In the genomic region with DNA sequence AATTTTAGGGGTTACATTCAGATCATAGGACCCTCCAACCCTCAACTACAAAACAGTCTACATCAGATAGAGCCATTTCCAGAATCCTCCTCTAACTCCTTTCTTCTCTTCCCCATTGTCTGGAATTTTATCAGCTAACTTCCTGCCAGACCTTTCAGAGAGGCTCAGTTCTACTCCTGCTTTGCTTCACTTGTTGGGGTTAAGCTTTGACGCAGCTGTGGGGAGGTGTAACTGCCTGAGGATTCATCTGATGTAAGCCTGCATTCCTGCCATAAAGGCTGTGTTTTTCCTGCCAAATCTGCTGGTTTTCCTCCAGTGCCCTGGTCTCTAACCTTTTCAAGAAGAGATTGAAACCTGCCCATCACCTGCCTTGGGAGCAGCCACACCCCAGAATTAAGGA, we compare ENCODE assay signal across 25 cellular contexts. TPM values are rescaled to one million over a fixed set of nuclear protein-coding genes. Genes with fewer than 3 reads are reported as not detected.
DNase-seq lines count a peak whose midpoint lies in the region; ATAC-seq and TF ChIP-seq lines count a peak whose summit lies in the region.
"Had no signal": no experiment of that assay in that cellular context is flagged by ENCODE, and none has a peak within 500 bp of the region (broad histone marks: within the 10 kb centered on the region; RNA-seq: fewer than 3 reads in every experiment).

No MANE protein-coding gene starts in this region.

- H2BK12ac ChIP-seq in trophoblast cell (ENCODE audit: low read length) = no peak overlapping the region

- H3K9ac ChIP-seq in trophoblast cell (ENCODE audit: low read length) = no peak overlapping the region
- H3K9ac ChIP-seq: BLaER1 treated with 17β-estradiol and CSF1 and Interleukin-3, amounts not matched to agents 10 nM and 100 nM; GM23248 had no signal

- H3K27ac ChIP-seq in RWPE2 (ENCODE audit: poor library complexity, severe bottlenecking) (no peak overlapping the region), trophoblast cell (ENCODE audit: low read depth, low read length) (peak overlapping the region; percentile 98), psoas muscle (no peak overlapping the region)
- H3K27ac ChIP-seq: BLaER1 treated with 17β-estradiol and CSF1 and Interleukin-3, amounts not matched to agents 10 nM and 100 nM; GM23248; RWPE1; SK-N-MC had no signal

- H3K36me3 ChIP-seq in RWPE2 (ENCODE audit: low read depth) = no peaks in the 10 kb centered on the region
- no peaks in the 10 kb centered on the region for H3K36me3 ChIP-seq in trophoblast cell (ENCODE audit: control insufficient read depth in 1 of 2, insufficient read depth in 2 of 2, low read length in 2 of 2)
- H3K36me3 ChIP-seq in BE2C = no peaks in the 10 kb centered on the region
- no peaks in the 10 kb centered on the region for H3K36me3 ChIP-seq in psoas muscle (ENCODE audit: insufficient read depth in 1 of 2, low read depth in 1 of 2)
- H3K36me3 ChIP-seq: BLaER1 treated with 17β-estradiol and CSF1 and Interleukin-3, amounts not matched to agents 10 nM and 100 nM had no signal

- no peaks in the 10 kb centered on the region for H3K27me3 Mint-ChIP-seq in activated T-cell treated with anti-CD3 and anti-CD28 coated beads, Interleukin-2, amount 50 U/mL, for 72 hours (ENCODE audit: low read depth)

- no peaks in the 10 kb centered on the region for H3K4me1 Mint-ChIP-seq in activated T-cell treated with anti-CD3 and anti-CD28 coated beads, Interleukin-2, amount 50 U/mL, for 72 hours (ENCODE audit: low read depth)

- H3K4me1 ChIP-seq in RWPE2 (ENCODE audit: insufficient read depth, poor library complexity, severe bottlenecking) (no peaks in the 10 kb centered on the region), trophoblast cell (ENCODE audit: control insufficient read depth in 1 of 2, insufficient read depth in 2 of 2, low read length in 2 of 2) (peaks cover 16 to 28% of the 10 kb centered on the region in 2 experiments), BE2C (no peaks in the 10 kb centered on the region), psoas muscle (no peaks in the 10 kb centered on the region)
- H3K4me1 ChIP-seq: BLaER1 treated with 17β-estradiol and CSF1 and Interleukin-3, amounts not matched to agents 10 nM and 100 nM had no signal

- peaks cover 0 to 1% of the 10 kb centered on the region in 2 donors for H3K36me3 Mint-ChIP-seq in activated T-cell treated with anti-CD3 and anti-CD28 coated beads, Interleukin-2, amount 50 U/mL, for 72 hours (ENCODE audit: insufficient read depth in 2 of 2)

- no peaks in the 10 kb centered on the region for H3K9me3 ChIP-seq in RWPE2 (ENCODE audit: severe bottlenecking)
- peaks cover 5% of the 10 kb centered on the region for H3K9me3 ChIP-seq in trophoblast cell (ENCODE audit: insufficient read depth, low read depth, low read length)
- H3K9me3 ChIP-seq in BE2C = no peaks in the 10 kb centered on the region
- no peaks in the 10 kb centered on the region for H3K9me3 ChIP-seq in psoas muscle

- no peak overlapping the region for H4K8ac ChIP-seq in trophoblast cell (ENCODE audit: low read depth, low read length)

- H2AFZ ChIP-seq in trophoblast cell (ENCODE audit: insufficient read depth, low read length, poor library complexity) = no peak overlapping the region
- H2AFZ ChIP-seq: GM23248 had no signal

- peak; percentile 9 for DNase-seq in EL
- DNase-seq in RWPE2 (ENCODE audit: low spot score) = peak; percentile 3
- peak; percentile 25 for DNase-seq in fibroblast of the aortic adventitia (ENCODE audit: low read depth)
- no peak for DNase-seq in trophoblast cell
- no peak for DNase-seq in BE2C
- no peak for DNase-seq in activated T-cell treated with anti-CD3 and anti-CD28 coated beads, Interleukin-2, amount 50 U/mL, for 72 hours
- no peak for DNase-seq in hippocampal formation (lab: John Stamatoyannopoulos, UW)
- DNase-seq in psoas muscle = no peak
- DNase-seq: CD4-positive, alpha-beta T cell; DMS53; GF-D8; GM23248; H7; KG1; MM.1S; NCI-H1417; NCI-H1694; NCI-H2029 treated with DMSO at 0.1 percent for 48 hours; NCI-H526 treated with DMSO at 0.1 percent for 48 hours; SHP77 treated with DMSO at 0.1 percent for 48 hours had no signal

- H3K79me1 ChIP-seq in trophoblast cell (ENCODE audit: low read length) = peaks cover 30% of the 10 kb centered on the region

- H4K12ac ChIP-seq in trophoblast cell (ENCODE audit: low read depth, low read length) = no peak overlapping the region

- H3K27me3 ChIP-seq in RWPE2 (ENCODE audit: insufficient read depth, poor library complexity, severe bottlenecking) (no peaks in the 10 kb centered on the region), trophoblast cell (ENCODE audit: insufficient read depth, low read length) (no peaks in the 10 kb centered on the region), BE2C (no peaks in the 10 kb centered on the region), psoas muscle (ENCODE audit: insufficient read depth in 3 of 3, low read length in 2 of 3) (no peaks in the 10 kb centered on the region)
- H3K27me3 ChIP-seq: BLaER1 treated with 17β-estradiol and CSF1 and Interleukin-3, amounts not matched to agents 10 nM and 100 nM had no signal

- H3K4me3 ChIP-seq in RWPE2 (ENCODE audit: severe bottlenecking) (no peak overlapping the region), fibroblast of the aortic adventitia (ENCODE audit: low read depth, low read length) (no peak overlapping the region), trophoblast cell (ENCODE audit: low read depth, low read length) (no peak overlapping the region), BE2C (ENCODE audit: low read depth, low read length) (no peak overlapping the region), psoas muscle (no peak overlapping the region)
- H3K4me3 ChIP-seq: BLaER1 treated with 17β-estradiol and CSF1 and Interleukin-3, amounts not matched to agents 10 nM and 100 nM; GM23248; SK-N-MC had no signal

- no peak overlapping the region for H3K4me3 Mint-ChIP-seq in activated T-cell treated with anti-CD3 and anti-CD28 coated beads, Interleukin-2, amount 50 U/mL, for 72 hours
- H3K4me3 Mint-ChIP-seq: CD4-positive, alpha-beta T cell had no signal

- H3K27ac Mint-ChIP-seq in activated T-cell treated with anti-CD3 and anti-CD28 coated beads, Interleukin-2, amount 50 U/mL, for 72 hours = no peak overlapping the region
- H3K27ac Mint-ChIP-seq: CD4-positive, alpha-beta T cell had no signal

- peak overlapping the region; percentile 81 for H2BK120ac ChIP-seq in trophoblast cell (ENCODE audit: insufficient read depth, low read length, poor library complexity)

- TF ChIP-seq CTCF in RWPE2 (IDR thresholded peaks at IDR 0.05; ENCODE audit: poor library complexity, severe bottlenecking) (no peak), fibroblast of the aortic adventitia (IDR thresholded peaks at IDR 0.05; ENCODE audit: insufficient read depth, low read length) (no peak), BE2C (IDR thresholded peaks at IDR 0.05; ENCODE audit: low read depth, low read length) (no peak), psoas muscle (IDR thresholded peaks at IDR 0.05) (no peak)

- H3K18ac ChIP-seq in trophoblast cell (ENCODE audit: low read length) = no peak overlapping the region

- no peak overlapping the region for H3K4ac ChIP-seq in trophoblast cell (ENCODE audit: low read depth, low read length)

- no peak overlapping the region for H3K23ac ChIP-seq in trophoblast cell (ENCODE audit: low read length)

- WGBS in trophoblast cell (ENCODE audit: extremely low coverage, insufficient coverage, insufficient read length) = no CpG with 5 or more reads among the region's 1 CpG
- WGBS in psoas muscle, 3 donors = 61 to 67% (median 63%) methylated on average over 1 of the region's 1 CpG

- peaks cover 2% of the 10 kb centered on the region for H3K79me2 ChIP-seq in trophoblast cell (ENCODE audit: control insufficient read depth, insufficient read depth, low read length, poor library complexity)

- no peak overlapping the region for H4K91ac ChIP-seq in trophoblast cell (ENCODE audit: low read depth, low read length)

- no peak overlapping the region for H3K14ac ChIP-seq in trophoblast cell (ENCODE audit: low read length)

- peaks cover 2 to 4% of the 10 kb centered on the region in 2 donors for H3K9me3 Mint-ChIP-seq in activated T-cell treated with anti-CD3 and anti-CD28 coated beads, Interleukin-2, amount 50 U/mL, for 72 hours
- H3K9me3 Mint-ChIP-seq: CD4-positive, alpha-beta T cell had no signal

- H3K4me2 ChIP-seq in trophoblast cell (ENCODE audit: low read length) = peak overlapping the region; percentile 4
- H3K4me2 ChIP-seq: BLaER1 treated with 17β-estradiol and CSF1 and Interleukin-3, amounts not matched to agents 10 nM and 100 nM had no signal

- intact Hi-C loops in psoas muscle (cut with DNase I) = no loop called here

- no peak overlapping the region for H2AK5ac ChIP-seq in trophoblast cell (ENCODE audit: low read length)

- ATAC-seq in RWPE2 (ENCODE audit: low read depth) (no peak), psoas muscle (no peak)
- no peak for ATAC-seq in activated T-cell treated with anti-CD3 and anti-CD28 coated beads, Interleukin-2, amount 50 U/mL, for 72 hours (replicated peaks in 1 of 2)
- ATAC-seq: Panc1 had no signal

- peak overlapping the region; percentile 93 for H2BK5ac ChIP-seq in trophoblast cell (ENCODE audit: low read depth, low read length, poor library complexity)

RNA-seq across cellular contexts. Expression of a gene that starts 16.9 kb away (rescaled TPM):
- total RNA-seq in fibroblast of the aortic adventitia (ENCODE audit: low replicate concordance) = 1.1 TPM in 1 of 2 replicates, not detected in the other
- 13.6 and 14.0 TPM in 2 replicates for polyA plus RNA-seq in trophoblast cell (2013)
- 114 TPM for polyA plus RNA-seq in BE2C (2012; ENCODE audit: insufficient read depth, insufficient read length, low read depth)
- total RNA-seq in activated T-cell treated with anti-CD3 and anti-CD28 coated beads, Interleukin-2, amount 50 U/mL, for 72 hours = 10 to 100 TPM in 1 of 2 donors, 1 to 10 TPM in 1; 5.0 to 10.6 TPM
- under 1 TPM in 1 of 4 donors, not detected in 3; 0.21 TPM for total RNA-seq in psoas muscle
- polyA plus RNA-seq in psoas muscle = under 1 TPM; 0.04 to 0.55 (median 0.22) TPM
- total RNA-seq: GM23248, OCI-LY7 had no signal
- polyA plus RNA-seq: GM23248 had no signal

Comparison
In these comparisons a context has a peak if more than half of its experiments do, and no peak if none do; other contexts are left out.
1. DNase-seq: peak in EL (single experiment), RWPE2 (single experiment) and fibroblast of the aortic adventitia (single experiment); none in trophoblast cell (0 of 2), BE2C (single experiment), activated T-cell treated with anti-CD3 and anti-CD28 coated beads, Interleukin-2, amount 50 U/mL, for 72 hours (0 of 2), hippocampal formation (0 of 2) and psoas muscle (0 of 2).